Comparison of ENCODE assay signal across 19 cellular contexts in the genomic region with DNA sequence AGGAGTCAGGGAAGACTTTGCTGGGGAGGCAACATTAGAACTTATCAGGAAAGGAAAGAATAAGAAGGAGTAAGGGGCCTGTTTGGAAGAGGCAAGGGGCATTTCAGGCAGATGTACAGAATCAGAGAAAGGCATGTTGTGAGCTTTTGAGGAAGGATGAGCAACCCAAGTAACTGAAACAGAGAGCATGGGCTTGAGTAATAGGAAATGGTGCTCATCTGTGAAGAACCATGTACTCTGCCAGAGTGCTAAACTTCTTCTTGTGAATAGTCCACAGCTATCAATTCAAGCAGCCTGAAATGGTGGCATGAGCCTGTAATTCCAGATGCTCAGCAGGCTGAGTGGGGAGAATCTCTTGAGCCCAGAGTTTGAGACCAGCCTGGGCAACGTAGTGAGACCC. TPM values are rescaled to one million over a fixed set of nuclear protein-coding genes. Genes with fewer than 3 reads are reported as not detected.
DNase-seq lines count a peak whose midpoint lies in the region; ATAC-seq and TF ChIP-seq lines count a peak whose summit lies in the region.
"Had no signal": no experiment of that assay in that cellular context is flagged by ENCODE, and none has a peak within 500 bp of the region (broad histone marks: within the 10 kb centered on the region; RNA-seq: fewer than 3 reads in every experiment).

No MANE protein-coding gene starts in this region.

- no peak for DNase-seq in activated CD4-positive, alpha-beta T cell treated with anti-CD3 and anti-CD28 coated beads for 36 hours
- DNase-seq in activated CD4-positive, alpha-beta T cell treated with anti-CD3 and anti-CD28 coated beads, Interleukin-2, amount 50 U/mL, for 48 hours = no peak
- DNase-seq in NOMO-1 (lab: John Stamatoyannopoulos, UW; ENCODE audit: unreplicated experiment in 2 of 2) = peak; percentile 35 to 74
- DNase-seq in stimulated activated effector memory CD8-positive, alpha-beta T cell treated with anti-CD3 and anti-CD28 coated beads, Interleukin-12 subunit alpha, Interleukin-12 subunit beta, amount 100 ng/mL, for 72 hours (ENCODE audit: low spot score in 2 of 2) = no peak
- no peak for DNase-seq in AG08396 (ENCODE audit: low spot score)
- no peak for DNase-seq in NCI-H2081 treated with DMSO at 0.1 percent for 48 hours (lab: John Stamatoyannopoulos, UW)
- no peak for DNase-seq in natural killer cell treated with Interleukin-12 subunit alpha and Interleukin-12 subunit beta and Interleukin-15 and Interleukin-18, amount 100 ng/mL, for 72 hours (ENCODE audit: low spot score)
- DNase-seq: C1 segment of cervical spinal cord, DMS79 treated with DMSO at 0.1 percent for 48 hours, MG63, NCI-H1417 treated with DMSO at 0.1 percent for 48 hours, NCI-H1930, NCI-H2171, NCI-H446 had no signal

- intact Hi-C loops in activated CD4-positive, alpha-beta T cell treated with anti-CD3 and anti-CD28 coated beads for 36 hours (cut with DNase I, micrococcal nuclease) = no loop called here

- no peaks in the 10 kb centered on the region for H3K27me3 Mint-ChIP-seq in activated CD4-positive, alpha-beta T cell treated with anti-CD3 and anti-CD28 coated beads for 36 hours
- peaks cover 2 to 14% of the 10 kb centered on the region in 2 donors for H3K27me3 Mint-ChIP-seq in natural killer cell treated with Interleukin-12 subunit alpha and Interleukin-12 subunit beta and Interleukin-15 and Interleukin-18, amount 100 ng/mL, for 72 hours

- H3K9me3 Mint-ChIP-seq in activated CD4-positive, alpha-beta T cell treated with anti-CD3 and anti-CD28 coated beads for 36 hours (ENCODE audit: low read depth) = peaks cover 7% of the 10 kb centered on the region
- peaks cover 5% of the 10 kb centered on the region for H3K9me3 Mint-ChIP-seq in stimulated activated effector memory CD8-positive, alpha-beta T cell treated with anti-CD3 and anti-CD28 coated beads, Interleukin-12 subunit alpha, Interleukin-12 subunit beta, amount 100 ng/mL, for 72 hours
- peaks cover 6% of the 10 kb centered on the region for H3K9me3 Mint-ChIP-seq in natural killer cell treated with Interleukin-12 subunit alpha and Interleukin-12 subunit beta and Interleukin-15 and Interleukin-18, amount 100 ng/mL, for 72 hours

- H3K27ac ChIP-seq in VCaP = peak overlapping the region; percentile 63

- CTCF ChIA-PET in activated CD4-positive, alpha-beta T cell treated with anti-CD3 and anti-CD28 coated beads for 36 hours (lab: Charles Lee) = interaction anchor here (0.7 kb wide), 1 partner anchor 665 kb away, joined by 3 read pairs; no protein-coding TSS in a partner anchor

- peaks cover 4% of the 10 kb centered on the region for H3K4me1 Mint-ChIP-seq in activated CD4-positive, alpha-beta T cell treated with anti-CD3 and anti-CD28 coated beads for 36 hours
- H3K4me1 Mint-ChIP-seq in stimulated activated effector memory CD8-positive, alpha-beta T cell treated with anti-CD3 and anti-CD28 coated beads, Interleukin-12 subunit alpha, Interleukin-12 subunit beta, amount 100 ng/mL, for 72 hours = no peaks in the 10 kb centered on the region
- H3K4me1 Mint-ChIP-seq in natural killer cell treated with Interleukin-12 subunit alpha and Interleukin-12 subunit beta and Interleukin-15 and Interleukin-18, amount 100 ng/mL, for 72 hours (ENCODE audit: low read depth in 2 of 2) = no peaks in the 10 kb centered on the region

- ATAC-seq in activated CD4-positive, alpha-beta T cell treated with anti-CD3 and anti-CD28 coated beads for 36 hours = peak; percentile 73
- peak; percentile 40 for ATAC-seq in stimulated activated effector memory CD8-positive, alpha-beta T cell treated with anti-CD3 and anti-CD28 coated beads, Interleukin-12 subunit alpha, Interleukin-12 subunit beta, amount 100 ng/mL, for 72 hours
- no peak for ATAC-seq in natural killer cell treated with Interleukin-12 subunit alpha and Interleukin-12 subunit beta and Interleukin-15 and Interleukin-18, amount 100 ng/mL, for 72 hours
- ATAC-seq: Panc1, Right ventricle myocardium inferior, SK-N-SH treated with all-trans-retinoic acid at 6 μM for 48 hours had no signal

- H3K36me3 Mint-ChIP-seq in activated CD4-positive, alpha-beta T cell treated with anti-CD3 and anti-CD28 coated beads for 36 hours (ENCODE audit: low read depth) = no peaks in the 10 kb centered on the region
- no peaks in the 10 kb centered on the region for H3K36me3 Mint-ChIP-seq in stimulated activated effector memory CD8-positive, alpha-beta T cell treated with anti-CD3 and anti-CD28 coated beads, Interleukin-12 subunit alpha, Interleukin-12 subunit beta, amount 100 ng/mL, for 72 hours
- H3K36me3 Mint-ChIP-seq in natural killer cell treated with Interleukin-12 subunit alpha and Interleukin-12 subunit beta and Interleukin-15 and Interleukin-18, amount 100 ng/mL, for 72 hours = peaks cover 7% of the 10 kb centered on the region

- no peak overlapping the region for H3K4me3 Mint-ChIP-seq in activated CD4-positive, alpha-beta T cell treated with anti-CD3 and anti-CD28 coated beads for 36 hours
- H3K4me3 Mint-ChIP-seq in stimulated activated effector memory CD8-positive, alpha-beta T cell treated with anti-CD3 and anti-CD28 coated beads, Interleukin-12 subunit alpha, Interleukin-12 subunit beta, amount 100 ng/mL, for 72 hours = no peak overlapping the region
- no peak overlapping the region for H3K4me3 Mint-ChIP-seq in natural killer cell treated with Interleukin-12 subunit alpha and Interleukin-12 subunit beta and Interleukin-15 and Interleukin-18, amount 100 ng/mL, for 72 hours

- H3K27ac Mint-ChIP-seq in activated CD4-positive, alpha-beta T cell treated with anti-CD3 and anti-CD28 coated beads for 36 hours = no peak overlapping the region
- H3K27ac Mint-ChIP-seq in stimulated activated effector memory CD8-positive, alpha-beta T cell treated with anti-CD3 and anti-CD28 coated beads, Interleukin-12 subunit alpha, Interleukin-12 subunit beta, amount 100 ng/mL, for 72 hours = no peak overlapping the region
- no peak overlapping the region for H3K27ac Mint-ChIP-seq in natural killer cell treated with Interleukin-12 subunit alpha and Interleukin-12 subunit beta and Interleukin-15 and Interleukin-18, amount 100 ng/mL, for 72 hours

- POLR2A ChIA-PET in activated CD4-positive, alpha-beta T cell treated with anti-CD3 and anti-CD28 coated beads for 36 hours (lab: Charles Lee) = no interaction called here

- no peak for TF ChIP-seq CTCF in VCaP (conservative IDR thresholded peaks at IDR 0.05)

RNA-seq across cellular contexts. Expression of a gene that starts 19.2 kb away (rescaled TPM):
- 10 to 100 TPM; 19.3 to 19.7 TPM for total RNA-seq in activated CD4-positive, alpha-beta T cell treated with anti-CD3 and anti-CD28 coated beads for 36 hours
- 10 to 100 TPM; 14.2 to 21.9 TPM for total RNA-seq in natural killer cell treated with Interleukin-12 subunit alpha and Interleukin-12 subunit beta and Interleukin-15 and Interleukin-18, amount 100 ng/mL, for 72 hours

RNA-seq across cellular contexts. Expression of a gene that starts 43.4 kb away (rescaled TPM):
- total RNA-seq in activated CD4-positive, alpha-beta T cell treated with anti-CD3 and anti-CD28 coated beads for 36 hours = 1 to 10 TPM; 9.9 TPM
- total RNA-seq in natural killer cell treated with Interleukin-12 subunit alpha and Interleukin-12 subunit beta and Interleukin-15 and Interleukin-18, amount 100 ng/mL, for 72 hours = 1 to 10 TPM in 1 of 2 donors, not detected in 1; 1.2 TPM
- total RNA-seq: G401 had no signal

Comparison
In these comparisons a context has a peak if more than half of its experiments do, and no peak if none do; other contexts are left out.
1. ATAC-seq: peak in activated CD4-positive, alpha-beta T cell treated with anti-CD3 and anti-CD28 coated beads for 36 hours (single experiment) and stimulated activated effector memory CD8-positive, alpha-beta T cell treated with anti-CD3 and anti-CD28 coated beads, Interleukin-12 subunit alpha, Interleukin-12 subunit beta, amount 100 ng/mL, for 72 hours (single experiment); none in natural killer cell treated with Interleukin-12 subunit alpha and Interleukin-12 subunit beta and Interleukin-15 and Interleukin-18, amount 100 ng/mL, for 72 hours (0 of 2).
2. DNase-seq: peak in NOMO-1 (2 of 2); none in activated CD4-positive, alpha-beta T cell treated with anti-CD3 and anti-CD28 coated beads for 36 hours (single experiment), activated CD4-positive, alpha-beta T cell treated with anti-CD3 and anti-CD28 coated beads, Interleukin-2, amount 50 U/mL, for 48 hours (0 of 2), stimulated activated effector memory CD8-positive, alpha-beta T cell treated with anti-CD3 and anti-CD28 coated beads, Interleukin-12 subunit alpha, Interleukin-12 subunit beta, amount 100 ng/mL, for 72 hours (0 of 2), AG08396 (single experiment), NCI-H2081 treated with DMSO at 0.1 percent for 48 hours (single experiment) and natural killer cell treated with Interleukin-12 subunit alpha and Interleukin-12 subunit beta and Interleukin-15 and Interleukin-18, amount 100 ng/mL, for 72 hours (single experiment).
3. RNA of a gene that starts 43.4 kb away (total RNA-seq): 9.9 TPM in activated CD4-positive, alpha-beta T cell treated with anti-CD3 and anti-CD28 coated beads for 36 hours; 1.2 TPM in natural killer cell treated with Interleukin-12 subunit alpha and Interleukin-12 subunit beta and Interleukin-15 and Interleukin-18, amount 100 ng/mL, for 72 hours; every median in the first group is over 4 times any median in the second.